In genomic region chr17:75261336-75262111, GRCh38 we compare ENCODE assay signal across 1 cellular context.
A peak's percentile ranks its signal among the peaks of the same experiment; 100 is the strongest.
TF ChIP-seq lines count a peak whose summit lies in the region.

A gene with protein sequence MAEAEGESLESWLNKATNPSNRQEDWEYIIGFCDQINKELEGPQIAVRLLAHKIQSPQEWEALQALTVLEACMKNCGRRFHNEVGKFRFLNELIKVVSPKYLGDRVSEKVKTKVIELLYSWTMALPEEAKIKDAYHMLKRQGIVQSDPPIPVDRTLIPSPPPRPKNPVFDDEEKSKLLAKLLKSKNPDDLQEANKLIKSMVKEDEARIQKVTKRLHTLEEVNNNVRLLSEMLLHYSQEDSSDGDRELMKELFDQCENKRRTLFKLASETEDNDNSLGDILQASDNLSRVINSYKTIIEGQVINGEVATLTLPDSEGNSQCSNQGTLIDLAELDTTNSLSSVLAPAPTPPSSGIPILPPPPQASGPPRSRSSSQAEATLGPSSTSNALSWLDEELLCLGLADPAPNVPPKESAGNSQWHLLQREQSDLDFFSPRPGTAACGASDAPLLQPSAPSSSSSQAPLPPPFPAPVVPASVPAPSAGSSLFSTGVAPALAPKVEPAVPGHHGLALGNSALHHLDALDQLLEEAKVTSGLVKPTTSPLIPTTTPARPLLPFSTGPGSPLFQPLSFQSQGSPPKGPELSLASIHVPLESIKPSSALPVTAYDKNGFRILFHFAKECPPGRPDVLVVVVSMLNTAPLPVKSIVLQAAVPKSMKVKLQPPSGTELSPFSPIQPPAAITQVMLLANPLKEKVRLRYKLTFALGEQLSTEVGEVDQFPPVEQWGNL (minus strand): TSS chr17:75261606. CDS start chr17:75261587, 19 bp downstream.
Gene MRPS7 (plus strand): TSS chr17:75261879. CDS start chr17:75261901, 22 bp downstream.

TF ChIP-seq in GM12878, 131 proteins besides CTCF, POLR2A, EP300 and RAD21 (continued from another document):
- TF ChIP-seq CUX1 (IDR thresholded peaks at IDR 0.05; ENCODE audit: insufficient replicate concordance, low read depth, low read length) (no peak), LARP7 (IDR thresholded peaks at IDR 0.05) (peak; percentile 80), POU2F2 (IDR thresholded peaks at IDR 0.05; ENCODE audit: borderline replicate concordance, low read depth, low read length) (no peak; the same call in 1 of the 3 replicates), IKZF2 (IDR thresholded peaks at IDR 0.05) (peak in 1 of 2 experiments; percentile 23; a peak in 1 of 4 replicates), EED (IDR thresholded peaks at IDR 0.05; ENCODE audit: low read depth) (no peak), GABPA (IDR thresholded peaks at IDR 0.05; ENCODE audit: low read depth) (no peak), ZNF622 (IDR thresholded peaks at IDR 0.05) (no peak), PKNOX1 (IDR thresholded peaks at IDR 0.05) (peak; percentile 71), ASH2L (IDR thresholded peaks at IDR 0.05; ENCODE audit: borderline replicate concordance, low read depth) (no peak), NKRF (conservative IDR thresholded peaks at IDR 0.05) (peak; percentile 73), ZSCAN29 (IDR thresholded peaks at IDR 0.05) (no peak)
- TF ChIP-seq, protein P1, sequence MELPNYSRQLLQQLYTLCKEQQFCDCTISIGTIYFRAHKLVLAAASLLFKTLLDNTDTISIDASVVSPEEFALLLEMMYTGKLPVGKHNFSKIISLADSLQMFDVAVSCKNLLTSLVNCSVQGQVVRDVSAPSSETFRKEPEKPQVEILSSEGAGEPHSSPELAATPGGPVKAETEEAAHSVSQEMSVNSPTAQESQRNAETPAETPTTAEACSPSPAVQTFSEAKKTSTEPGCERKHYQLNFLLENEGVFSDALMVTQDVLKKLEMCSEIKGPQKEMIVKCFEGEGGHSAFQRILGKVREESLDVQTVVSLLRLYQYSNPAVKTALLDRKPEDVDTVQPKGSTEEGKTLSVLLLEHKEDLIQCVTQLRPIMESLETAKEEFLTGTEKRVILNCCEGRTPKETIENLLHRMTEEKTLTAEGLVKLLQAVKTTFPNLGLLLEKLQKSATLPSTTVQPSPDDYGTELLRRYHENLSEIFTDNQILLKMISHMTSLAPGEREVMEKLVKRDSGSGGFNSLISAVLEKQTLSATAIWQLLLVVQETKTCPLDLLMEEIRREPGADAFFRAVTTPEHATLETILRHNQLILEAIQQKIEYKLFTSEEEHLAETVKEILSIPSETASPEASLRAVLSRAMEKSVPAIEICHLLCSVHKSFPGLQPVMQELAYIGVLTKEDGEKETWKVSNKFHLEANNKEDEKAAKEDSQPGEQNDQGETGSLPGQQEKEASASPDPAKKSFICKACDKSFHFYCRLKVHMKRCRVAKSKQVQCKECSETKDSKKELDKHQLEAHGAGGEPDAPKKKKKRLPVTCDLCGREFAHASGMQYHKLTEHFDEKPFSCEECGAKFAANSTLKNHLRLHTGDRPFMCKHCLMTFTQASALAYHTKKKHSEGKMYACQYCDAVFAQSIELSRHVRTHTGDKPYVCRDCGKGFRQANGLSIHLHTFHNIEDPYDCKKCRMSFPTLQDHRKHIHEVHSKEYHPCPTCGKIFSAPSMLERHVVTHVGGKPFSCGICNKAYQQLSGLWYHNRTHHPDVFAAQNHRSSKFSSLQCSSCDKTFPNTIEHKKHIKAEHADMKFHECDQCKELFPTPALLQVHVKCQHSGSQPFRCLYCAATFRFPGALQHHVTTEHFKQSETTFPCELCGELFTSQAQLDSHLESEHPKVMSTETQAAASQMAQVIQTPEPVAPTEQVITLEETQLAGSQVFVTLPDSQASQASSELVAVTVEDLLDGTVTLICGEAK (IDR thresholded peaks at IDR 0.05; ENCODE audit: borderline replicate concordance) = peak; percentile 36; the same call in 1 of the 2 replicates
